Comparison of ENCODE assay signal across 23 cellular contexts in the genomic region with DNA sequence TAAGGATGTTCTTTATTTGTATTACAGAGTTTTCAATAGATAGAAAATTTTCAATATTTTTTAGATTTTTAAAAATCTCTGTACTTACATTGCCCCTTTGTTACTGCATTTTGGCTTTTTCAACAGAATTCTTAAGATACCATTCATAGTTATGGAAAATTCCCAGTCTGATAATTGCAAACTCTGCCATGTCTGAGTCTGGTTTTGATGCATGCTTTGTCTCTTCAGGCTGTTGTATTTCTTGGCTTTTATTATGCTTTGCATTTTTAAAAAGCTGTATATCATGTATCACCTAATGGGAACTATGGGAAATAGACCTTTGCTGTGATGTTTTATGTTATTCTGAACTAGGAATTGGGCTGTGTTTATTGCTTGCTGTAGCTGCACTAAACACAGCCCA.
"Had no signal": no experiment of that assay in that cellular context is flagged by ENCODE, and none has a peak within 500 bp of the region (broad histone marks: within the 10 kb centered on the region; RNA-seq: fewer than 3 reads in every experiment).

No MANE protein-coding gene starts in this region.

- H3K9me3 ChIP-seq: gastroesophageal sphincter, neutrophil had no signal

- H3K79me2 ChIP-seq: hepatocyte, parathyroid adenoma had no signal

- H2AFZ ChIP-seq: hepatocyte, parathyroid adenoma had no signal

- H3K9ac ChIP-seq: parathyroid adenoma had no signal

- H3K4me2 ChIP-seq: hepatocyte had no signal

- H3K27ac ChIP-seq: esophagus squamous epithelium, gastroesophageal sphincter, heart left ventricle, hepatocyte, neutrophil, parathyroid adenoma, thoracic aorta, tibial nerve, upper lobe of left lung had no signal

- ATAC-seq: effector memory CD8-positive, alpha-beta T cell; gastroesophageal sphincter; heart left ventricle; left lobe of liver; mucosa of descending colon; natural killer cell treated with Interleukin-12 subunit alpha and Interleukin-12 subunit beta and Interleukin-15 and Interleukin-18, amount 100 ng/mL, for 72 hours; sciatic nerve; stimulated activated memory B cell treated with anti-CD40 and anti-IgM and Interleukin-4, amounts not matched to agents 10 μg/mL and 1 μg/mL and 100 μg/mL, for 72 hours had no signal

- DNase-seq: cortex of kidney; effector memory CD8-positive, alpha-beta T cell; erythroblast; esophagus squamous epithelium; heart left ventricle; kidney; mucosa of descending colon; naive B cell; stimulated activated CD4-positive, alpha-beta T cell treated with anti-CD3 and anti-CD28 coated beads, Interleukin-4, amount 100 ng/mL, for 4 hours; upper lobe of left lung had no signal

- H3K36me3 ChIP-seq: esophagus squamous epithelium, gastroesophageal sphincter, heart left ventricle, neutrophil, thoracic aorta, tibial nerve, upper lobe of left lung had no signal

- FAIRE-seq: endometrium, urothelium cell line had no signal

- H3K4me3 ChIP-seq: esophagus squamous epithelium, gastroesophageal sphincter, heart left ventricle, hepatocyte, lung, mucosa of descending colon, thoracic aorta, tibial nerve, upper lobe of left lung had no signal

- H3K4me1 ChIP-seq: esophagus squamous epithelium, gastroesophageal sphincter, heart left ventricle, parathyroid adenoma, tibial nerve, upper lobe of left lung had no signal

- H3K27me3 ChIP-seq: esophagus squamous epithelium, gastroesophageal sphincter, heart left ventricle, hepatocyte, neutrophil, tibial nerve, upper lobe of left lung had no signal
